ENCODE assay signal across 20 cellular contexts in the genomic region with DNA sequence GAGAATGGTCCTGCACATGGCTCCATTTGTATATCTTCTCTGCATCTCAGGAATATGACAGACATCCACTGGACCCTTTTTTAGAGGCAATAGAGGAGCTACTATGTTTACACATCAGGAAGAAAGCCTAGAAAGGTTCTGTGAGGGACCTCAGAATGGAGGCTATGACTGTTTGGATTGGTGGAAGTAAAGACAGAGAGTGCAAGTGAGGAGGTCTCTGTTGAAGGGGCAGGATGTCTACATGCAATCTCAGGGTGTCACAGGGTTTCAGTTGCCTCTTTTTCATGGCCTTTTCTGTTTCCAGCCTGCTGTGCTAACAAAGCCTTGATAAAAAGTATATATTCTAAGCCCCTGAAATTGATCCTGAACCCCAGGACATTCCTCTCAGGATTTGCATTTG. TPM values are rescaled to one million over a fixed set of nuclear protein-coding genes. Genes with fewer than 3 reads are reported as not detected.
DNase-seq lines count a peak whose midpoint lies in the region; ATAC-seq, FAIRE-seq and TF ChIP-seq lines count a peak whose summit lies in the region.
"Had no signal": no experiment of that assay in that cellular context is flagged by ENCODE, and none has a peak within 500 bp of the region (broad histone marks: within the 10 kb centered on the region; RNA-seq: fewer than 3 reads in every experiment).

No MANE protein-coding gene starts in this region.

- H3K4me2 ChIP-seq in DND-41 (ENCODE audit: insufficient read depth, low read length): no peak overlapping the region
- no peak overlapping the region for H3K4me2 ChIP-seq in GM12878 (ENCODE audit: control insufficient read depth, insufficient read depth)
- H3K4me2 ChIP-seq: BLaER1 treated with 17β-estradiol and CSF1 and Interleukin-3, amounts not matched to agents 10 nM and 100 nM; GM23338 had no signal

- no peak for TF ChIP-seq RAD21 in GM12878 (IDR thresholded peaks at IDR 0.05; ENCODE audit: insufficient read depth, low read depth, low read length)

- POLR2A ChIA-PET in activated CD8-positive, alpha-beta T cell treated with anti-CD3 and anti-CD28 coated beads for 36 hours (lab: Charles Lee): interaction anchor here (1.2 to 2.1 kb wide), 2 partner anchors 10 to 24 kb away, joined by 4 to 6 read pairs; a partner anchor contains a TSS
- POLR2A ChIA-PET in activated CD8-positive, alpha-beta T cell treated with anti-CD3 and anti-CD28 coated beads, Interleukin-2, amount 10 ng/mL, durations not matched to agents 7 days and 5 days (lab: Charles Lee): no interaction called here
- POLR2A ChIA-PET in GM12878 (lab: Charles Lee): interaction anchor here (0.6 kb wide), 1 partner anchor 1351 kb away, joined by 3 read pairs; no protein-coding TSS in a partner anchor

- H3K4me1 ChIP-seq in DND-41 (ENCODE audit: insufficient read depth, low read length) (peaks cover 20% of the 10 kb centered on the region), GM12878 (ENCODE audit: control insufficient read depth, insufficient read depth, low read length) (no peaks in the 10 kb centered on the region)
- H3K4me1 ChIP-seq: BLaER1 treated with 17β-estradiol and CSF1 and Interleukin-3, amounts not matched to agents 10 nM and 100 nM had no signal

- intact Hi-C loops in activated CD8-positive, alpha-beta T cell treated with anti-CD3 and anti-CD28 coated beads for 36 hours (cut with micrococcal nuclease): no loop called here
- intact Hi-C loops in GM12878 (cut with micrococcal nuclease; ENCODE audit: unreplicated experiment): no loop called here

- H3K27me3 ChIP-seq in DND-41 (ENCODE audit: insufficient read depth, low read length, poor library complexity): no peaks in the 10 kb centered on the region
- H3K27me3 ChIP-seq in GM12878 (replicated peaks in 1 of 2; ENCODE audit: control insufficient read depth in 2 of 2, insufficient read depth in 2 of 2, low read length in 1 of 2): no peaks in the 10 kb centered on the region
- H3K27me3 ChIP-seq: BLaER1 treated with 17β-estradiol and CSF1 and Interleukin-3, amounts not matched to agents 10 nM and 100 nM had no signal

- peaks cover 42% of the 10 kb centered on the region for H3K4me1 Mint-ChIP-seq in activated CD8-positive, alpha-beta T cell treated with anti-CD3 and anti-CD28 coated beads for 36 hours (ENCODE audit: low read depth)
- H3K4me1 Mint-ChIP-seq in activated CD8-positive, alpha-beta T cell treated with anti-CD3 and anti-CD28 coated beads, Interleukin-2, amount 10 ng/mL, durations not matched to agents 7 days and 5 days (ENCODE audit: low read depth): peaks cover 21% of the 10 kb centered on the region
- H3K4me1 Mint-ChIP-seq: B cell, GM23338 had no signal

- peak; percentile 53 for ATAC-seq in activated CD8-positive, alpha-beta T cell treated with anti-CD3 and anti-CD28 coated beads for 36 hours
- ATAC-seq in activated CD8-positive, alpha-beta T cell treated with anti-CD3 and anti-CD28 coated beads, Interleukin-2, amount 10 ng/mL, durations not matched to agents 7 days and 5 days: no peak
- ATAC-seq in DND-41 (ENCODE audit: insufficient read depth, low read depth) (no peak), GM12878 (no peak)
- ATAC-seq: GM23338, HCT116, K562 had no signal

- peaks cover 23% of the 10 kb centered on the region for H3K9me3 ChIP-seq in DND-41 (ENCODE audit: insufficient read depth, low read length, severe bottlenecking)
- H3K9me3 ChIP-seq in GM12878 (replicated peaks; ENCODE audit: control insufficient read depth, insufficient read depth, low read length): peaks cover 19% of the 10 kb centered on the region

- no peaks in the 10 kb centered on the region for H3K27me3 Mint-ChIP-seq in activated CD8-positive, alpha-beta T cell treated with anti-CD3 and anti-CD28 coated beads for 36 hours
- H3K27me3 Mint-ChIP-seq in activated CD8-positive, alpha-beta T cell treated with anti-CD3 and anti-CD28 coated beads, Interleukin-2, amount 10 ng/mL, durations not matched to agents 7 days and 5 days (ENCODE audit: low read depth): no peaks in the 10 kb centered on the region

- H3K27ac ChIP-seq in DND-41 (ENCODE audit: low read length): no peak overlapping the region
- H3K27ac ChIP-seq in GM12878 (ENCODE audit: control insufficient read depth, insufficient read depth): no peak overlapping the region
- H3K27ac ChIP-seq: BLaER1 treated with 17β-estradiol and CSF1 and Interleukin-3, amounts not matched to agents 10 nM and 100 nM had no signal

- FAIRE-seq in GM12878 (lab: Jason Lieb, UNC): peak; percentile 70
- no peak for FAIRE-seq in H54 (lab: Jason Lieb, UNC)
- FAIRE-seq in GM19239 (lab: Jason Lieb, UNC): no peak
- no peak for FAIRE-seq in D721Med (lab: Jason Lieb, UNC)
- FAIRE-seq: HTR-8/SVneo, K562 had no signal

- H4K20me1 ChIP-seq in DND-41 (ENCODE audit: insufficient read depth, low read length) (no peaks in the 10 kb centered on the region), GM12878 (ENCODE audit: control insufficient read depth, insufficient read depth) (no peaks in the 10 kb centered on the region)
- H4K20me1 ChIP-seq: BLaER1 treated with 17β-estradiol and CSF1 and Interleukin-3, amounts not matched to agents 10 nM and 100 nM had no signal

- no peak overlapping the region for H3K27ac Mint-ChIP-seq in activated CD8-positive, alpha-beta T cell treated with anti-CD3 and anti-CD28 coated beads for 36 hours
- no peak overlapping the region for H3K27ac Mint-ChIP-seq in activated CD8-positive, alpha-beta T cell treated with anti-CD3 and anti-CD28 coated beads, Interleukin-2, amount 10 ng/mL, durations not matched to agents 7 days and 5 days
- H3K27ac Mint-ChIP-seq: B cell, GM23338, HFFc6 had no signal

- BruUV-seq in GM12878 (replicated peaks; lab: Mats Ljungman, UMichigan): no TSS peak

- in situ Hi-C loops in GM12878 (cut with MboI): no loop called here

- H3K79me2 ChIP-seq in DND-41 (ENCODE audit: insufficient read depth, low read length) (no peaks in the 10 kb centered on the region), GM12878 (ENCODE audit: control insufficient read depth, insufficient read depth, low read length) (no peaks in the 10 kb centered on the region)

- RAD21 ChIA-PET in GM12878 (lab: Charles Lee; ENCODE audit: unreplicated experiment): no interaction called here

- H3K36me3 ChIP-seq in DND-41 (ENCODE audit: insufficient read depth, low read length) (no peaks in the 10 kb centered on the region), GM12878 (ENCODE audit: control insufficient read depth in 2 of 2, insufficient read depth in 2 of 2, low read length in 1 of 2) (no peaks in the 10 kb centered on the region)
- H3K36me3 ChIP-seq: BLaER1 treated with 17β-estradiol and CSF1 and Interleukin-3, amounts not matched to agents 10 nM and 100 nM had no signal

- DNase-seq in activated CD8-positive, alpha-beta T cell treated with anti-CD3 and anti-CD28 coated beads for 36 hours: no peak
- no peak for DNase-seq in activated CD8-positive, alpha-beta T cell treated with anti-CD3 and anti-CD28 coated beads, Interleukin-2, amount 10 ng/mL, durations not matched to agents 7 days and 5 days
- DNase-seq in DND-41 (no peak), GM12878 (ENCODE audit: low read depth, low spot score) (no peak), H54 (ENCODE audit: insufficient read length, low spot score) (no peak), GM19239 (ENCODE audit: insufficient read length, low spot score) (no peak), D721Med (ENCODE audit: insufficient read length, low spot score) (no peak)
- DNase-seq: 8988T, DMS79 treated with DMSO at 0.1 percent for 48 hours, EL, H7, HFFc6, IMR-90 had no signal

- H3K4me3 ChIP-seq in DND-41 (ENCODE audit: low read depth in 1 of 2, low read length in 2 of 2): no peak overlapping the region
- no peak overlapping the region for H3K4me3 ChIP-seq in GM12878
- H3K4me3 ChIP-seq: BLaER1 treated with 17β-estradiol and CSF1 and Interleukin-3, amounts not matched to agents 10 nM and 100 nM; GM23338; K562 had no signal

- no peak for TF ChIP-seq EP300 in GM12878 (IDR thresholded peaks at IDR 0.05; ENCODE audit: borderline replicate concordance in 1 of 2, control insufficient read depth in 1 of 2, low read depth in 2 of 2, low read length in 2 of 2)

- H3K4me3 Mint-ChIP-seq in activated CD8-positive, alpha-beta T cell treated with anti-CD3 and anti-CD28 coated beads for 36 hours: no peak overlapping the region
- no peak overlapping the region for H3K4me3 Mint-ChIP-seq in activated CD8-positive, alpha-beta T cell treated with anti-CD3 and anti-CD28 coated beads, Interleukin-2, amount 10 ng/mL, durations not matched to agents 7 days and 5 days
- H3K4me3 Mint-ChIP-seq: B cell, GM23338, HFFc6 had no signal

- H3K9me3 Mint-ChIP-seq in activated CD8-positive, alpha-beta T cell treated with anti-CD3 and anti-CD28 coated beads for 36 hours: peaks cover 37% of the 10 kb centered on the region
- peaks cover 46% of the 10 kb centered on the region for H3K9me3 Mint-ChIP-seq in activated CD8-positive, alpha-beta T cell treated with anti-CD3 and anti-CD28 coated beads, Interleukin-2, amount 10 ng/mL, durations not matched to agents 7 days and 5 days (ENCODE audit: insufficient read depth)

- TF ChIP-seq POLR2A in GM12878 (IDR thresholded peaks at IDR 0.05; ENCODE audit: low read depth, low read length) (no peak), H54 (IDR thresholded peaks at IDR 0.05; ENCODE audit: low read depth, low read length) (no peak)

- peaks cover 50% of the 10 kb centered on the region for H3K36me3 Mint-ChIP-seq in activated CD8-positive, alpha-beta T cell treated with anti-CD3 and anti-CD28 coated beads for 36 hours (ENCODE audit: low read depth)
- H3K36me3 Mint-ChIP-seq in activated CD8-positive, alpha-beta T cell treated with anti-CD3 and anti-CD28 coated beads, Interleukin-2, amount 10 ng/mL, durations not matched to agents 7 days and 5 days (ENCODE audit: low read depth): peaks cover 63% of the 10 kb centered on the region

- CTCF ChIA-PET in activated CD8-positive, alpha-beta T cell treated with anti-CD3 and anti-CD28 coated beads for 36 hours (lab: Charles Lee): interaction anchor here (0.8 to 1.7 kb wide), 2 partner anchors 9 kb away, joined by 3 to 4 read pairs; a partner anchor contains a TSS
- CTCF ChIA-PET in activated CD8-positive, alpha-beta T cell treated with anti-CD3 and anti-CD28 coated beads, Interleukin-2, amount 10 ng/mL, durations not matched to agents 7 days and 5 days (lab: Charles Lee): interaction anchor here (0.5 to 0.8 kb wide), 2 partner anchors 27 to 126 kb away, joined by 3 read pairs; no protein-coding TSS in a partner anchor
- CTCF ChIA-PET in GM12878 (lab: Yijun Ruan, JAX): interaction anchor here (1.6 kb wide), 1 partner anchor 9 kb away, joined by 3 read pairs; a partner anchor contains a TSS

- H3K9ac ChIP-seq in DND-41 (ENCODE audit: low read depth, low read length) (no peak overlapping the region), GM12878 (ENCODE audit: control insufficient read depth, insufficient read depth, low read length) (no peak overlapping the region)
- H3K9ac ChIP-seq: BLaER1 treated with 17β-estradiol and CSF1 and Interleukin-3, amounts not matched to agents 10 nM and 100 nM had no signal

- SMC1A ChIA-PET in GM12878 (lab: Charles Lee; ENCODE audit: uncharacterized antibody, unreplicated experiment): interaction anchor here (1.1 to 1.3 kb wide), 2 partner anchors 10 to 19 kb away, joined by 3 read pairs; a partner anchor contains a TSS

- peak overlapping the region; percentile 45 for H2AFZ ChIP-seq in DND-41 (ENCODE audit: low read depth, low read length)
- no peak overlapping the region for H2AFZ ChIP-seq in GM12878 (ENCODE audit: control insufficient read depth, low read depth, low read length)
- H2AFZ ChIP-seq: GM23338 had no signal

- TF ChIP-seq CTCF in activated CD8-positive, alpha-beta T cell treated with anti-CD3 and anti-CD28 coated beads for 36 hours (IDR thresholded peaks at IDR 0.05): no peak
- no peak for TF ChIP-seq CTCF in DND-41 (IDR thresholded peaks at IDR 0.05; ENCODE audit: borderline replicate concordance, extremely low read depth, low read length, poor library complexity, severe bottlenecking)
- no peak for TF ChIP-seq CTCF in GM12878 (IDR thresholded peaks at IDR 0.05 in 2 of 3, conservative IDR thresholded peaks at IDR 0.05 in 1 of 3; ENCODE audit: control insufficient read depth in 2 of 3, extremely low read depth in 1 of 3, insufficient read depth in 1 of 3, low read depth in 3 of 3, low read length in 3 of 3)
- no peak for TF ChIP-seq CTCF in D721Med (IDR thresholded peaks at IDR 0.05; ENCODE audit: insufficient read depth, missing control alignments)

RNA-seq across cellular contexts. Expression of a gene that starts 9.7 kb away (rescaled TPM):
- total RNA-seq in activated CD8-positive, alpha-beta T cell treated with anti-CD3 and anti-CD28 coated beads for 36 hours: 10 to 100 TPM; 21.2 to 21.5 TPM
- total RNA-seq in activated CD8-positive, alpha-beta T cell treated with anti-CD3 and anti-CD28 coated beads, Interleukin-2, amount 10 ng/mL, durations not matched to agents 7 days and 5 days: 10 to 100 TPM; 88.9 to 93.3 TPM
- total RNA-seq in GM12878 (2013; cell fraction: nucleolus; rRNA removed): 8.3 and 9.5 TPM in 2 replicates
- total RNA-seq in GM12878 (2014; rRNA removed) (37.9 and 38.8 TPM in 2 replicates), GM12878 (2014; rRNA removed; fragmentation: Illumina TruSeq; extraction: Trizol) (34.6 and 34.7 TPM in 2 replicates), GM12878 (2021) (36.2 and 40.9 TPM in 2 replicates)
- 24.1 TPM for polyA plus RNA-seq in GM12878 (2011; ENCODE audit: low read depth)
- polyA plus RNA-seq in GM12878 (2011; rRNA removed) (49.2 and 51.4 TPM in 2 replicates), GM12878 (2014; fragmentation: Illumina TruSeq; extraction: Trizol) (37.8 and 39.0 TPM in 2 replicates), GM12878 (2014; fragmentation: Nextera tagmentation; extraction: Ambion mirVana) (1 to 10 TPM; 6.2 to 8.3 TPM), GM12878 (2014; rRNA removed) (36.0 and 36.6 TPM in 2 replicates), GM12878 (2016; fragmentation: Nextera tagmentation; extraction: Ambion mirVana) (10 to 100 TPM; 22.8 to 27.8 TPM)
- 45.1 and 46.6 TPM in 2 replicates for polyA plus RNA-seq in GM12878 (2011; cell fraction: cytosol; rRNA removed)
- polyA plus RNA-seq in GM12878 (2011; cell fraction: nucleus; rRNA removed): 29.7 and 34.6 TPM in 2 replicates
- 32.3 and 33.9 TPM in 2 replicates for polyA plus RNA-seq in GM12878 (2012)
- 42.8 and 59.7 TPM in 2 replicates for polyA minus RNA-seq in GM12878 (2011; rRNA and poly(A)+ RNA removed)
- 15.4 and 20.4 TPM in 2 replicates for polyA minus RNA-seq in GM12878 (2011; cell fraction: cytosol; rRNA and poly(A)+ RNA removed)
- 23.8 and 28.7 TPM in 2 replicates for polyA minus RNA-seq in GM12878 (2011; cell fraction: nucleus; rRNA and poly(A)+ RNA removed)
- total RNA-seq: G401, GM23338, H7, HFFc6, IMR-90 had no signal
- polyA plus RNA-seq: GM23338, IMR-90 had no signal

RNA-seq across cellular contexts. Expression of a gene that starts 43.7 kb away (rescaled TPM):
- 10 to 100 TPM; 42.2 to 42.7 TPM for total RNA-seq in activated CD8-positive, alpha-beta T cell treated with anti-CD3 and anti-CD28 coated beads for 36 hours
- 10 to 100 TPM; 79.0 to 82.9 TPM for total RNA-seq in activated CD8-positive, alpha-beta T cell treated with anti-CD3 and anti-CD28 coated beads, Interleukin-2, amount 10 ng/mL, durations not matched to agents 7 days and 5 days
- 41.2 and 41.5 TPM in 2 replicates for total RNA-seq in GM12878 (2013; cell fraction: nucleolus; rRNA removed)
- total RNA-seq in GM12878 (2014; rRNA removed) (28.9 and 34.4 TPM in 2 replicates), GM12878 (2014; rRNA removed; fragmentation: Illumina TruSeq; extraction: Trizol) (37.0 and 37.3 TPM in 2 replicates), GM12878 (2021) (29.8 TPM in 2 replicates)
- polyA plus RNA-seq in GM12878 (2011; ENCODE audit: low read depth): 24.7 TPM
- polyA plus RNA-seq in GM12878 (2011; rRNA removed) (102 and 134 TPM in 2 replicates), GM12878 (2014; fragmentation: Illumina TruSeq; extraction: Trizol) (33.8 and 49.8 TPM in 2 replicates), GM12878 (2014; fragmentation: Nextera tagmentation; extraction: Ambion mirVana) (10 to 100 TPM; 47.5 to 60.0 TPM), GM12878 (2014; rRNA removed) (25.3 and 29.2 TPM in 2 replicates), GM12878 (2016; fragmentation: Nextera tagmentation; extraction: Ambion mirVana) (10 to 100 TPM; 21.3 to 24.4 TPM)
- polyA plus RNA-seq in GM12878 (2011; cell fraction: cytosol; rRNA removed): 47.4 and 47.6 TPM in 2 replicates
- polyA plus RNA-seq in GM12878 (2011; cell fraction: nucleus; rRNA removed): 49.5 and 50.6 TPM in 2 replicates
- 30.1 and 35.8 TPM in 2 replicates for polyA plus RNA-seq in GM12878 (2012)
- polyA minus RNA-seq in GM12878 (2011; rRNA and poly(A)+ RNA removed): 62.5 and 79.0 TPM in 2 replicates
- polyA minus RNA-seq in GM12878 (2011; cell fraction: cytosol; rRNA and poly(A)+ RNA removed): 18.5 and 20.3 TPM in 2 replicates
- 28.0 and 40.8 TPM in 2 replicates for polyA minus RNA-seq in GM12878 (2011; cell fraction: nucleus; rRNA and poly(A)+ RNA removed)
- total RNA-seq: G401, GM23338, H7, HFFc6 had no signal
- polyA plus RNA-seq: GM23338, IMR-90 had no signal
